In the genomic region with DNA sequence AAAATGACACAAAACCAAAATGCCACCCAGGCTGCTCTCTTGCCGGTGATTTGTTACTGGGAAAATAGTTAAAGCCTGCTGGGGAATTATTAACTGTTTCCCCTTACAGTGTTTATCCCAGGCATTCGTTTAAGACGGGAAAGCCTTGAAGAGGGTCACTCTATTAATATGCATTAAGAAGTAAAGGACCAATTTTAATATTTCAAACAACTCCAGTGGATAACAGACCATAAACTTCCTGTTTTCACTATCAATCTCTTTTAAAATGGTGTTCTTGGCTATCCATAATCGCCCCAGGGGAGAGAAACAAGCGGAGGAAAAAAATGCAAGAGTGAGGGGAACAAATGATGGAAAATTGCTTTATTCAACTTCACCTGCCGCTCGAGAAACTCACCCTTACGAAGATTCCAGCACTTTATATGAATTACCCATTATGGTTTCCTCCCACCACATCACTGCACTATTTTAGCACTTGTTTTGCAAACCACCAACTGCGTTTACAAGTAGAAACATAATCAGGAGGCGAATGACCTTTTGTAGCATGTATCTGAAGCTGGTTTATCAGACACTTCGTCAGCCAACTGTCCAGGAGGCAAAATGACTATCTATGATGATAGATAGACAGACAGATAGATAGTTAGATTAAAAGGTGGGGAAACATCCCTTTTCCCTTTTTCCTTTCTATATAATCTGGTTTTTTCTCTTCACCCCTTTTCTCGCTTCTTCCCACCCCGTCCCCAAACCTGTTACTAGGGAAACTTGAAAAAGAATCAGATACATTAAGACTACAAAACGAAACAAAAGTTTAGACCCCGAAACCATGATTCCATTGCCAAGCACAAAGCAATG, we compare ENCODE assay signal across 8 cellular contexts. TPM values are rescaled to one million over a fixed set of nuclear protein-coding genes. Genes with fewer than 3 reads are reported as not detected.
DNase-seq lines count a peak whose midpoint lies in the region; ATAC-seq and TF ChIP-seq lines count a peak whose summit lies in the region.

No MANE protein-coding gene starts in this region.

- CTCF ChIA-PET in MCF 10A (lab: Yijun Ruan, JAX) = interaction anchor here (0.7 kb wide), 1 partner anchor 1079 kb away, joined by 3 read pairs; no protein-coding TSS in a partner anchor

- H3K4me1 Mint-ChIP-seq in HFFc6 (ENCODE audit: low read depth) = peaks cover 16% of the 10 kb centered on the region
- H3K4me1 Mint-ChIP-seq in MCF 10A (ENCODE audit: insufficient read depth, unreplicated experiment) = peaks cover 6% of the 10 kb centered on the region

- TF ChIP-seq CTCF in HFFc6 (IDR thresholded peaks at IDR 0.05) (no peak), MCF 10A (IDR thresholded peaks at IDR 0.05; ENCODE audit: unreplicated experiment) (no peak)

- H3K27ac Mint-ChIP-seq in HFFc6 = no peak overlapping the region
- H3K27ac Mint-ChIP-seq in MCF 10A (ENCODE audit: low read depth, unreplicated experiment) = no peak overlapping the region

- H3K4me3 Mint-ChIP-seq in HFFc6 (peak overlapping the region; percentile 70), MCF 10A (ENCODE audit: unreplicated experiment) (peak overlapping the region; percentile 69)

- H3K27ac ChIP-seq in ACC112 (ENCODE audit: low read depth, low read length) = no peak overlapping the region

- POLR2A ChIA-PET in MCF 10A (lab: Yijun Ruan, JAX) = no interaction called here

- H3K79me2 ChIP-seq in ACC112 (ENCODE audit: control insufficient read depth, insufficient read depth, low read length, unreplicated experiment) = no peaks in the 10 kb centered on the region

- no peaks in the 10 kb centered on the region for H3K36me3 ChIP-seq in ACC112 (ENCODE audit: insufficient read depth, low read length)

- H3K9me3 Mint-ChIP-seq in HFFc6 (no peaks in the 10 kb centered on the region), MCF 10A (ENCODE audit: unreplicated experiment) (no peaks in the 10 kb centered on the region)

- DNase-seq in HFFc6 (no peak), MCF 10A (ENCODE audit: unreplicated experiment) (no peak), activated gamma-delta T cell treated with Interleukin-2 at 50 U/mL for 16 hours (no peak), NCI-H2171 treated with DMSO at 0.1 percent for 48 hours (lab: John Stamatoyannopoulos, UW) (no peak), NAMALWA (ENCODE audit: low spot score) (no peak)

- H3K27me3 Mint-ChIP-seq in HFFc6 (ENCODE audit: insufficient read depth) (peaks cover 9% of the 10 kb centered on the region), MCF 10A (ENCODE audit: insufficient read depth, unreplicated experiment) (peaks cover 90% of the 10 kb centered on the region)

- H3K9me3 ChIP-seq in mononuclear cell (ENCODE audit: low read depth, low read length) = no peaks in the 10 kb centered on the region

- H3K36me3 Mint-ChIP-seq in HFFc6 (ENCODE audit: low read depth) = no peaks in the 10 kb centered on the region
- no peaks in the 10 kb centered on the region for H3K36me3 Mint-ChIP-seq in MCF 10A (ENCODE audit: insufficient read depth, unreplicated experiment)

- intact Hi-C loops in MCF 10A (cut with micrococcal nuclease) = no loop called here

- BruUV-seq in MCF 10A (replicated peaks; lab: Mats Ljungman, UMichigan) = no TSS peak

- peak overlapping the region; percentile 89 for H2AFZ ChIP-seq in ACC112 (ENCODE audit: low read length, unreplicated experiment)

- H3K4me1 ChIP-seq in ACC112 (ENCODE audit: control insufficient read depth, insufficient read depth, low read length, unreplicated experiment) (no peaks in the 10 kb centered on the region), mononuclear cell (ENCODE audit: insufficient read depth, low read length) (peaks cover 10% of the 10 kb centered on the region)

- ATAC-seq in GM18907 (IDR thresholded peaks at IDR 0.05; ENCODE audit: unreplicated experiment) = no peak

- peaks cover 67% of the 10 kb centered on the region for H3K27me3 ChIP-seq in ACC112 (ENCODE audit: insufficient read depth, low read length)
- H3K27me3 ChIP-seq in mononuclear cell (ENCODE audit: insufficient read depth, low read length) = peaks cover 45% of the 10 kb centered on the region

- H3K4me3 ChIP-seq in ACC112 (ENCODE audit: low read depth, low read length) (peak overlapping the region; percentile 81), mononuclear cell (ENCODE audit: low read length) (peak overlapping the region; percentile 45)

RNA-seq across cellular contexts. Expression of gene ADGRB3, which starts 1.2 kb away (rescaled TPM):
- under 1 TPM in 3 of 6 experiments, not detected in 3; 0.05 to 0.07 (median 0.05) TPM for total RNA-seq in HFFc6 (2021; fragmentation: NEBNext Ultra II Directional; extraction: Animal tissue kit (Norgen Biotek cat#: 25700))
- total RNA-seq in MCF 10A (2022) = not detected in 2 replicates
- 0.10 TPM for total RNA-seq in mononuclear cell
